ENCODE assay signal across 22 cellular contexts in genomic region chr19:43848821-43849220, GRCh38. TPM values are rescaled to one million over a fixed set of nuclear protein-coding genes. Genes with fewer than 3 reads are reported as not detected.
DNase-seq lines count a peak whose midpoint lies in the region; ATAC-seq, FAIRE-seq and TF ChIP-seq lines count a peak whose summit lies in the region.
"Had no signal": no experiment of that assay in that cellular context is flagged by ENCODE, and none has a peak within 500 bp of the region (broad histone marks: within the 10 kb centered on the region; RNA-seq: fewer than 3 reads in every experiment).

No MANE protein-coding gene starts in this region.

- TF ChIP-seq RAD21 in K562 (CRISPR knock-in tag; conservative IDR thresholded peaks at IDR 0.05 in 1 of 2, IDR thresholded peaks at IDR 0.05 in 1 of 2) = no peak

- POLR2A ChIA-PET in K562 (lab: Yijun Ruan, JAX) = no interaction called here

- no peak overlapping the region for H3K27ac Mint-ChIP-seq in GM23338
- H3K27ac Mint-ChIP-seq: B cell; CD4-positive, CD25-positive, alpha-beta regulatory T cell; CD8-positive, alpha-beta memory T cell; HFFc6 had no signal

- H3K9me3 ChIP-seq in HUES48 (ENCODE audit: control insufficient read depth, insufficient read depth, low read length) = peaks cover 89% of the 10 kb centered on the region
- H3K9me3 ChIP-seq in K562 (replicated peaks; ENCODE audit: control insufficient read depth, insufficient read depth, low read depth, low read length) = peaks cover 13% of the 10 kb centered on the region
- peaks cover 69 to 89% (median 87%) of the 10 kb centered on the region in 5 donors for H3K9me3 ChIP-seq in subcutaneous abdominal adipose tissue (ENCODE audit: control insufficient read depth in 5 of 5, low read length in 5 of 5)
- peaks cover 29 to 87% (median 40%) of the 10 kb centered on the region in 3 donors for H3K9me3 ChIP-seq in gastrocnemius medialis

- H3K4me3 ChIP-seq in GM23338 (no peak overlapping the region), HUES48 (ENCODE audit: low read depth, low read length) (peak overlapping the region; percentile 19; the same call in 1 of the 2 replicates), K562 (no peak overlapping the region), subcutaneous abdominal adipose tissue (ENCODE audit: low read depth in 1 of 5, low read length in 5 of 5) (peak overlapping the region in 4 of 5 donors; percentile 6 to 54 (median 46)), gastrocnemius medialis (peak overlapping the region in 1 of 4 donors; percentile 40)
- H3K4me3 ChIP-seq: HAP-1 had no signal

- H3K4me1 ChIP-seq in GM23338 (ENCODE audit: insufficient read depth) = no peaks in the 10 kb centered on the region
- H3K4me1 ChIP-seq in HUES48 (ENCODE audit: control insufficient read depth, insufficient read depth, low read length) = no peaks in the 10 kb centered on the region
- no peaks in the 10 kb centered on the region for H3K4me1 ChIP-seq in K562 (replicated peaks in 1 of 2; ENCODE audit: control insufficient read depth in 2 of 2, insufficient read depth in 2 of 2, low read length in 2 of 2)
- no peaks in the 10 kb centered on the region for H3K4me1 ChIP-seq in subcutaneous abdominal adipose tissue (ENCODE audit: control insufficient read depth in 5 of 5, insufficient read depth in 5 of 5, low read length in 5 of 5)
- no peaks in the 10 kb centered on the region for H3K4me1 ChIP-seq in gastrocnemius medialis
- H3K4me1 ChIP-seq: BLaER1 treated with 17β-estradiol and CSF1 and Interleukin-3, amounts not matched to agents 10 nM and 100 nM; HAP-1 had no signal

- H3K9me1 ChIP-seq in K562 (ENCODE audit: control insufficient read depth, insufficient read depth, low read length) = no peaks in the 10 kb centered on the region

- peaks cover 86% of the 10 kb centered on the region for H3K9me3 Mint-ChIP-seq in GM23338

- H3F3A ChIP-seq in GM23338 (replicated peaks; ENCODE audit: low read depth) = no peaks in the 10 kb centered on the region

- DNase-seq in GM23338 (ENCODE audit: low spot score) (no peak), K562 (ENCODE audit: extremely low read depth in 1 of 4, low spot score in 3 of 4) (no peak), NCI-H1048 (lab: John Stamatoyannopoulos, UW) (no peak), SKM-1 (lab: John Stamatoyannopoulos, UW; ENCODE audit: unreplicated experiment) (no peak), gastrocnemius medialis (no peak), foreskin melanocyte (no peak)
- DNase-seq: 8988T; CD4-positive, CD25-positive, alpha-beta regulatory T cell; CD8-positive, alpha-beta memory T cell; COR-L47; GOT3; HFFc6 had no signal

- H4K20me1 ChIP-seq in GM23338 (replicated peaks; ENCODE audit: insufficient read depth) = no peaks in the 10 kb centered on the region
- no peaks in the 10 kb centered on the region for H4K20me1 ChIP-seq in K562 (replicated peaks; ENCODE audit: control insufficient read depth, insufficient read depth, low read length)
- H4K20me1 ChIP-seq: BLaER1 treated with 17β-estradiol and CSF1 and Interleukin-3, amounts not matched to agents 10 nM and 100 nM had no signal

- intact Hi-C loops in K562 (cut with micrococcal nuclease) = no loop called here
- intact Hi-C loops in gastrocnemius medialis (cut with DNase I; ENCODE audit: low total_unique reads) = no loop called here

- ATAC-seq in GM23338 = no peak
- no peak for ATAC-seq in K562
- ATAC-seq in gastrocnemius medialis = no peak

- TF ChIP-seq POLR2A in K562 (conservative IDR thresholded peaks at IDR 0.05) (no peak), gastrocnemius medialis (IDR thresholded peaks at IDR 0.05) (no peak)

- TF ChIP-seq CTCF in GM23338 (conservative IDR thresholded peaks at IDR 0.05; ENCODE audit: low read depth in 2 of 2) (no peak), K562 (IDR thresholded peaks at IDR 0.05 in 2 of 3, conservative IDR thresholded peaks at IDR 0.05 in 1 of 3; ENCODE audit: insufficient read depth in 2 of 3, low read depth in 1 of 3, low read length in 3 of 3) (no peak), gastrocnemius medialis (IDR thresholded peaks at IDR 0.05 in 4 of 5, conservative IDR thresholded peaks at IDR 0.05 in 1 of 5) (no peak)

- BruUV-seq in K562 (replicated peaks; lab: Mats Ljungman, UMichigan) = no TSS peak

- H3K9ac ChIP-seq in HUES48 (ENCODE audit: low read depth, low read length) = no peak overlapping the region
- H3K9ac ChIP-seq in K562 (ENCODE audit: insufficient read depth in 1 of 2, low read depth in 2 of 2, low read length in 2 of 2) = no peak overlapping the region
- no peak overlapping the region for H3K9ac ChIP-seq in subcutaneous abdominal adipose tissue (ENCODE audit: low read length in 5 of 5)
- H3K9ac ChIP-seq: BLaER1 treated with 17β-estradiol and CSF1 and Interleukin-3, amounts not matched to agents 10 nM and 100 nM; KMS-11 had no signal

- H2AFZ ChIP-seq in GM23338 = no peak overlapping the region
- H2AFZ ChIP-seq in K562 (ENCODE audit: low read depth, low read length) = no peak overlapping the region

- no peak overlapping the region for H3K4me3 Mint-ChIP-seq in GM23338
- H3K4me3 Mint-ChIP-seq: B cell; CD4-positive, CD25-positive, alpha-beta regulatory T cell; CD8-positive, alpha-beta memory T cell; HFFc6 had no signal

- no peaks in the 10 kb centered on the region for H3K4me1 Mint-ChIP-seq in GM23338
- H3K4me1 Mint-ChIP-seq: B cell; CD4-positive, CD25-positive, alpha-beta regulatory T cell; CD8-positive, alpha-beta memory T cell had no signal

- H3K36me3 Mint-ChIP-seq in GM23338 (ENCODE audit: low read depth) = peaks cover 80% of the 10 kb centered on the region

- FAIRE-seq in K562 (lab: Jason Lieb, UNC) = no peak
- FAIRE-seq: D721Med, G401.6, GM12892, GM18507 had no signal

- no peaks in the 10 kb centered on the region for H3K27me3 Mint-ChIP-seq in GM23338 (ENCODE audit: insufficient read depth, low read depth, poor library complexity)
- H3K27me3 Mint-ChIP-seq: B cell; CD4-positive, CD25-positive, alpha-beta regulatory T cell; CD8-positive, alpha-beta memory T cell had no signal

- peak overlapping the region; percentile 5; the same call in 1 of the 2 replicates for H3K27ac ChIP-seq in GM23338 (ENCODE audit: low read depth)
- no peak overlapping the region for H3K27ac ChIP-seq in HUES48 (ENCODE audit: low read depth, low read length)
- H3K27ac ChIP-seq in K562 (ENCODE audit: extremely low read depth, low read depth, low read length) = no peak overlapping the region
- H3K27ac ChIP-seq in subcutaneous abdominal adipose tissue (ENCODE audit: low read depth, low read length) = no peak overlapping the region
- H3K27ac ChIP-seq in gastrocnemius medialis = no peak overlapping the region
- H3K27ac ChIP-seq: BLaER1 treated with 17β-estradiol and CSF1 and Interleukin-3, amounts not matched to agents 10 nM and 100 nM; KMS-11 had no signal

- no peaks in the 10 kb centered on the region for H3K9me2 ChIP-seq in GM23338 (ENCODE audit: insufficient read depth)

- H3K27me3 ChIP-seq in GM23338 (ENCODE audit: insufficient read depth) = no peaks in the 10 kb centered on the region
- H3K27me3 ChIP-seq in HUES48 (ENCODE audit: control insufficient read depth, insufficient read depth, low read length) = no peaks in the 10 kb centered on the region
- H3K27me3 ChIP-seq in K562 (ENCODE audit: control insufficient read depth in 2 of 2, insufficient read depth in 2 of 2, low read length in 2 of 2) = no peaks in the 10 kb centered on the region
- H3K27me3 ChIP-seq in subcutaneous abdominal adipose tissue (ENCODE audit: control insufficient read depth in 5 of 5, insufficient read depth in 4 of 5, low read length in 5 of 5) = no peaks in the 10 kb centered on the region
- H3K27me3 ChIP-seq in gastrocnemius medialis = no peaks in the 10 kb centered on the region
- H3K27me3 ChIP-seq: BLaER1 treated with 17β-estradiol and CSF1 and Interleukin-3, amounts not matched to agents 10 nM and 100 nM had no signal

- no peak for TF ChIP-seq EP300 in K562 (IDR thresholded peaks at IDR 0.05; ENCODE audit: low read length)

- CTCF ChIA-PET in K562 (lab: Yijun Ruan, JAX; ENCODE audit: low intra/inter-chr PET ratio) = no interaction called here

- H3K4me2 ChIP-seq in GM23338 = no peak overlapping the region
- no peak overlapping the region for H3K4me2 ChIP-seq in K562 (ENCODE audit: insufficient read depth, low read length)
- H3K4me2 ChIP-seq: BLaER1 treated with 17β-estradiol and CSF1 and Interleukin-3, amounts not matched to agents 10 nM and 100 nM; KMS-11 had no signal

- in situ Hi-C loops in K562 (cut with MboI) (no loop called here), gastrocnemius medialis (cut with MboI; ENCODE audit: low sequenced_read_pairs in 4 of 4) (no loop called here)

- H3K79me2 ChIP-seq in GM23338 (replicated peaks; ENCODE audit: insufficient read depth) = no peaks in the 10 kb centered on the region
- no peaks in the 10 kb centered on the region for H3K79me2 ChIP-seq in K562 (ENCODE audit: control insufficient read depth, insufficient read depth, low read length)

- H3K36me3 ChIP-seq in GM23338 (ENCODE audit: insufficient read depth) = peaks cover 57% of the 10 kb centered on the region
- H3K36me3 ChIP-seq in HUES48 (ENCODE audit: control insufficient read depth, insufficient read depth, low read length) = peaks cover 32% of the 10 kb centered on the region
- peaks cover 19% of the 10 kb centered on the region for H3K36me3 ChIP-seq in K562 (ENCODE audit: control insufficient read depth, insufficient read depth, low read length)
- H3K36me3 ChIP-seq in subcutaneous abdominal adipose tissue (ENCODE audit: control insufficient read depth in 5 of 5, insufficient read depth in 5 of 5, low read length in 5 of 5) = peaks cover 27 to 66% (median 45%) of the 10 kb centered on the region in 5 donors
- H3K36me3 ChIP-seq in gastrocnemius medialis = peaks cover 15 to 92% of the 10 kb centered on the region in 2 donors

RNA-seq across cellular contexts. Expression of gene ZNF283, which starts 21.7 kb away (rescaled TPM):
- 8.7 and 12.0 TPM in 2 replicates for total RNA-seq in GM23338 (2014; rRNA removed; shearing (Covaris generic))
- polyA plus RNA-seq in GM23338 (2016; fragmentation: Nextera tagmentation; extraction: Ambion mirVana) (3.0 and 3.1 TPM in 2 replicates), K562 (2011; rRNA removed) (7.3 and 9.8 TPM in 2 replicates), K562 (2014; fragmentation: Illumina TruSeq; extraction: Trizol) (6.2 and 7.0 TPM in 2 replicates), K562 (2014; fragmentation: Nextera tagmentation; extraction: Ambion mirVana) (10 to 100 TPM in 1 of 2 experiments, 1 to 10 TPM in 1; 6.0 to 11.1 TPM), K562 (2014; rRNA removed) (7.2 and 9.4 TPM in 2 replicates)
- total RNA-seq in K562 (2011; cell fraction: chromatin; rRNA removed; ENCODE audit: low replicate concordance) = 18.2 and 43.1 TPM in 2 replicates
- total RNA-seq in K562 (2011; cell fraction: nucleolus; rRNA removed) = 15.0 and 16.3 TPM in 2 replicates
- total RNA-seq in K562 (2011; cell fraction: nucleoplasm; rRNA removed) = 19.9 and 37.9 TPM in 2 replicates
- total RNA-seq in K562 (2014; rRNA removed) (7.9 TPM in 2 replicates), K562 (2014; rRNA removed; fragmentation: Illumina TruSeq; extraction: Trizol) (19.5 and 21.3 TPM in 2 replicates), K562 (2015; rRNA removed; fragmentation: Illumina TruSeq; extraction: Trizol) (11.3 and 14.0 TPM in 2 replicates), K562 (2021) (10.3 and 10.7 TPM in 2 replicates), gastrocnemius medialis (1 to 10 TPM; 1.4 to 7.3 (median 2.1) TPM)
- polyA plus RNA-seq in K562 (2011; cell fraction: cytosol; rRNA removed) = 0.78 and 2.6 TPM in 2 replicates
- polyA plus RNA-seq in K562 (2011; cell fraction: nucleus; rRNA removed) = 7.9 and 12.9 TPM in 2 replicates
- polyA plus RNA-seq in K562 (2012) = 5.7 and 5.8 TPM in 2 replicates
- 21.0 and 25.4 TPM in 2 replicates for polyA minus RNA-seq in K562 (2011; rRNA and poly(A)+ RNA removed)
- polyA minus RNA-seq in K562 (2011; cell fraction: cytosol; rRNA and poly(A)+ RNA removed) = 4.3 and 6.1 TPM in 2 replicates
- 12.8 and 28.8 TPM in 2 replicates for polyA minus RNA-seq in K562 (2011; cell fraction: nucleus; rRNA and poly(A)+ RNA removed)

RNA-seq across cellular contexts. Expression of gene ZNF404, which starts 34.9 kb away (rescaled TPM):
- total RNA-seq in GM23338 (2014; rRNA removed; shearing (Covaris generic)) = 3.7 and 3.9 TPM in 2 replicates
- polyA plus RNA-seq in GM23338 (2016; fragmentation: Nextera tagmentation; extraction: Ambion mirVana) = 3.9 and 5.0 TPM in 2 replicates
- total RNA-seq in K562 (2011; cell fraction: chromatin; rRNA removed; ENCODE audit: low replicate concordance) = 0.21 and 1.9 TPM in 2 replicates
- 0.26 TPM in 1 of 2 replicates, not detected in the other for total RNA-seq in K562 (2011; cell fraction: nucleolus; rRNA removed)
- total RNA-seq in K562 (2011; cell fraction: nucleoplasm; rRNA removed) = not detected in 2 replicates
- total RNA-seq in K562 (2014; rRNA removed) = 0.20 and 0.41 TPM in 2 replicates
- total RNA-seq in K562 (2014; rRNA removed; fragmentation: Illumina TruSeq; extraction: Trizol) = 0.40 and 0.54 TPM in 2 replicates
- total RNA-seq in K562 (2015; rRNA removed; fragmentation: Illumina TruSeq; extraction: Trizol) = 0.19 and 0.25 TPM in 2 replicates
- total RNA-seq in K562 (2021) = 0.22 and 0.36 TPM in 2 replicates
- polyA plus RNA-seq in K562 (2011; rRNA removed) = 0.45 and 0.67 TPM in 2 replicates
- polyA plus RNA-seq in K562 (2011; cell fraction: cytosol; rRNA removed) = 0.10 TPM in 1 of 2 replicates, not detected in the other
- 0.38 and 0.90 TPM in 2 replicates for polyA plus RNA-seq in K562 (2011; cell fraction: nucleus; rRNA removed)
- 0.48 and 1.6 TPM in 2 replicates for polyA plus RNA-seq in K562 (2012)
- polyA plus RNA-seq in K562 (2014; fragmentation: Illumina TruSeq; extraction: Trizol) = 0.15 and 0.61 TPM in 2 replicates
- polyA plus RNA-seq in K562 (2014; fragmentation: Nextera tagmentation; extraction: Ambion mirVana) = under 1 TPM; 0.15 to 0.55 TPM
- 0.23 and 0.44 TPM in 2 replicates for polyA plus RNA-seq in K562 (2014; rRNA removed)
- polyA minus RNA-seq in K562 (2011; rRNA and poly(A)+ RNA removed) = 0.09 and 0.11 TPM in 2 replicates
- not detected in 2 replicates for polyA minus RNA-seq in K562 (2011; cell fraction: cytosol; rRNA and poly(A)+ RNA removed)
- 0.11 and 0.67 TPM in 2 replicates for polyA minus RNA-seq in K562 (2011; cell fraction: nucleus; rRNA and poly(A)+ RNA removed)
- total RNA-seq in gastrocnemius medialis = under 1 TPM; 0.29 to 0.87 (median 0.49) TPM

RNA-seq across cellular contexts. Expression of gene LYPD5, which starts 46.6 kb away (rescaled TPM):
- 0.54 and 1.1 TPM in 2 replicates for total RNA-seq in GM23338 (2014; rRNA removed; shearing (Covaris generic))
- polyA plus RNA-seq in GM23338 (2016; fragmentation: Nextera tagmentation; extraction: Ambion mirVana) (0.61 and 1.5 TPM in 2 replicates), K562 (2011; rRNA removed) (0.21 and 0.26 TPM in 2 replicates), K562 (2014; fragmentation: Illumina TruSeq; extraction: Trizol) (0.06 and 0.24 TPM in 2 replicates), K562 (2014; fragmentation: Nextera tagmentation; extraction: Ambion mirVana) (under 1 TPM in 1 of 2 experiments, not detected in 1; 0.03 TPM), K562 (2014; rRNA removed) (0.11 TPM in 1 of 2 replicates, not detected in the other)
- 0.42 and 1.1 TPM in 2 replicates for total RNA-seq in K562 (2011; cell fraction: chromatin; rRNA removed; ENCODE audit: low replicate concordance)
- 0.26 and 0.50 TPM in 2 replicates for total RNA-seq in K562 (2011; cell fraction: nucleolus; rRNA removed)
- total RNA-seq in K562 (2011; cell fraction: nucleoplasm; rRNA removed) = 0.15 TPM in 1 of 2 replicates, not detected in the other
- total RNA-seq in K562 (2014; rRNA removed) (0.20 TPM in 1 of 2 replicates, not detected in the other), K562 (2014; rRNA removed; fragmentation: Illumina TruSeq; extraction: Trizol) (0.13 TPM in 1 of 2 replicates, not detected in the other), K562 (2015; rRNA removed; fragmentation: Illumina TruSeq; extraction: Trizol) (0.19 and 0.22 TPM in 2 replicates), K562 (2021) (0.09 and 0.25 TPM in 2 replicates), gastrocnemius medialis (1 to 10 TPM in 1 of 4 donors, under 1 TPM in 1, not detected in 2; 0.35 to 1.4 TPM)
- 0.16 and 0.39 TPM in 2 replicates for polyA plus RNA-seq in K562 (2011; cell fraction: cytosol; rRNA removed)
- polyA plus RNA-seq in K562 (2011; cell fraction: nucleus; rRNA removed) = 0.14 and 0.47 TPM in 2 replicates
- polyA plus RNA-seq in K562 (2012) = 0.09 and 0.25 TPM in 2 replicates
- polyA minus RNA-seq in K562 (2011; rRNA and poly(A)+ RNA removed) = 0.21 TPM in 2 replicates
- polyA minus RNA-seq in K562 (2011; cell fraction: cytosol; rRNA and poly(A)+ RNA removed) = not detected in 2 replicates
- 0.22 and 0.54 TPM in 2 replicates for polyA minus RNA-seq in K562 (2011; cell fraction: nucleus; rRNA and poly(A)+ RNA removed)
- total RNA-seq: B cell; CD4-positive, CD25-positive, alpha-beta regulatory T cell had no signal
- polyA plus RNA-seq: CD8-positive, alpha-beta memory T cell had no signal

Comparison
In these comparisons a context has a peak if more than half of its experiments do, and no peak if none do; other contexts are left out.
1. H3K4me3 ChIP-seq: peak in HUES48 (single experiment) and subcutaneous abdominal adipose tissue (4 of 5); none in GM23338 (single experiment) and K562 (single experiment).